In the genomic region with DNA sequence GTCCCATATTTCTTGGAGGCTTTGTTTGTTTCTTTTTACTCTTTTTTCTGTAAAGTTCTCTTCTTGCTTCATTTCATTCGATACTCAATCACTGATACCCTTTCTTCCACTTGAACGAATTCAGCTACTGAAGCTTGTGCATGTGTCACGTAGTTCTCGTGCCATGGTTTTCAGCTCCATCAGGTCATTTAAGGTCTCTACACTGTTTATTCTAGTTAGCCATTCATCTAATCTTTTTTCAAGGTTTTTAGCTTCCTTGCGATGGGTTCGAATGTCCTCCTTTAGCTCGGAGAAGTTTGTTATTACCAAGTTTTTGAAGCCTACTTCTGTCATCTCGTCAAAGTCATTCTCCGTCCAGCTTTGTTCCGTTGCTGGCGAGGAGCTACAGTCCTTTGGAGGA, we compare ENCODE assay signal across 1 cellular context. TPM values are rescaled to one million over a fixed set of nuclear protein-coding genes. Genes with fewer than 3 reads are reported as not detected.
"Had no signal": no experiment of that assay in that cellular context is flagged by ENCODE, and none has a peak within 500 bp of the region (broad histone marks: within the 10 kb centered on the region; RNA-seq: fewer than 3 reads in every experiment).

No MANE protein-coding gene starts in this region.

RNA-seq across cellular contexts. Expression of gene CRYM, which starts 55.6 kb away (rescaled TPM):
- total RNA-seq: G401 had no signal
